In genomic region chr17:2282297-2282873, GRCh38 we compare ENCODE assay signal across 8 cellular contexts. TPM values are rescaled to one million over a fixed set of nuclear protein-coding genes. Genes with fewer than 3 reads are reported as not detected.
DNase-seq lines count a peak whose midpoint lies in the region; ATAC-seq, FAIRE-seq and TF ChIP-seq lines count a peak whose summit lies in the region.

No MANE protein-coding gene starts in this region.

- no peak overlapping the region for H3K23ac ChIP-seq in H9 (ENCODE audit: insufficient read length, low read depth, low read length)

- no peak overlapping the region for H3K18ac ChIP-seq in H9 (ENCODE audit: insufficient read length, low read depth, low read length)

- H4K91ac ChIP-seq in H9 (ENCODE audit: insufficient read length, low read depth, low read length) = no peak overlapping the region

- H3K4me3 ChIP-seq in CD8-positive, alpha-beta memory T cell (ENCODE audit: low read length) = no peak overlapping the region
- no peak overlapping the region for H3K4me3 ChIP-seq in OCI-LY3 (ENCODE audit: low read length)

- DNase-seq in CD8-positive, alpha-beta memory T cell = peak in 2 of 5 donors; percentile 56 to 65
- peak; percentile 37 for DNase-seq in H9
- peak; percentile 53 for DNase-seq in brain pericyte (ENCODE audit: low read depth, low spot score)

- TF ChIP-seq CTCF in H9 (conservative IDR thresholded peaks at IDR 0.05) (peak; percentile 71), OCI-LY3 (IDR thresholded peaks at IDR 0.05; ENCODE audit: low read depth, low read length) (peak; percentile 45)

- H2AFZ ChIP-seq in H9 (ENCODE audit: low read length) = no peak overlapping the region
- H2AFZ ChIP-seq in OCI-LY3 (ENCODE audit: low read depth, low read length) = no peak overlapping the region

- H3K36me3 Mint-ChIP-seq in CD8-positive, alpha-beta memory T cell = peaks cover 14 to 75% (median 39%) of the 10 kb centered on the region in 3 donors
- H3K36me3 Mint-ChIP-seq in H9 (ENCODE audit: insufficient read depth in 1 of 3, low read depth in 3 of 3) = peaks cover 19 to 53% (median 49%) of the 10 kb centered on the region in 3 experiments; a peak in 6 of 7 replicates
- peaks cover 60% of the 10 kb centered on the region for H3K36me3 Mint-ChIP-seq in stimulated activated naive CD8-positive, alpha-beta T cell treated with anti-CD3 and anti-CD28 coated beads, Interleukin-15, Interleukin-2, amounts not matched to agents 100 ng/mL and 50 ng/mL, for 24 hours (ENCODE audit: low read depth)

- H3K4me2 ChIP-seq in H9 (ENCODE audit: insufficient read depth, insufficient read length, low read length) (no peak overlapping the region), OCI-LY3 (ENCODE audit: low read length) (no peak overlapping the region)

- H2BK120ac ChIP-seq in H9 (ENCODE audit: low read depth, low read length, poor library complexity, severe bottlenecking) = no peak overlapping the region

- POLR2A ChIA-PET in CD8-positive, alpha-beta memory T cell (lab: Charles Lee) = no interaction called here

- WGBS in H9 (ENCODE audit: extremely low coverage, insufficient read length, low lambda C conversion rate) = no CpG with 5 or more reads among the region's 7 CpGs

- no peaks in the 10 kb centered on the region for H3K79me2 ChIP-seq in H9 (ENCODE audit: insufficient read depth, low read length)
- H3K79me2 ChIP-seq in OCI-LY3 (ENCODE audit: low read length) = no peaks in the 10 kb centered on the region

- H2BK20ac ChIP-seq in H9 (ENCODE audit: low read depth, low read length, poor library complexity, severe bottlenecking) = no peak overlapping the region

- H3K23me2 ChIP-seq in H9 (ENCODE audit: insufficient read length, low read depth, low read length, poor library complexity, severe bottlenecking) = no peaks in the 10 kb centered on the region

- no peaks in the 10 kb centered on the region for H3K79me1 ChIP-seq in H9 (ENCODE audit: insufficient read depth, low read depth, low read length, poor library complexity, severe bottlenecking)

- H3K4me1 Mint-ChIP-seq in CD8-positive, alpha-beta memory T cell = peaks cover 7 to 14% (median 14%) of the 10 kb centered on the region in 3 donors
- H3K4me1 Mint-ChIP-seq in H9 = no peaks in the 10 kb centered on the region
- peaks cover 18% of the 10 kb centered on the region for H3K4me1 Mint-ChIP-seq in stimulated activated naive CD8-positive, alpha-beta T cell treated with anti-CD3 and anti-CD28 coated beads, Interleukin-15, Interleukin-2, amounts not matched to agents 100 ng/mL and 50 ng/mL, for 24 hours (ENCODE audit: low read depth)

- no peak overlapping the region for H3K4ac ChIP-seq in H9 (ENCODE audit: low read depth, low read length)

- peak overlapping the region in 7 of 8 donors; percentile 11 to 85 (median 57) for H3K27ac Mint-ChIP-seq in CD8-positive, alpha-beta memory T cell
- H3K27ac Mint-ChIP-seq in H9 = no peak overlapping the region
- H3K27ac Mint-ChIP-seq in stimulated activated naive CD8-positive, alpha-beta T cell treated with anti-CD3 and anti-CD28 coated beads, Interleukin-15, Interleukin-2, amounts not matched to agents 100 ng/mL and 50 ng/mL, for 24 hours = peak overlapping the region; percentile 33

- peak overlapping the region in 1 of 7 donors; percentile 24 for H3K4me3 Mint-ChIP-seq in CD8-positive, alpha-beta memory T cell
- no peak overlapping the region for H3K4me3 Mint-ChIP-seq in H9
- H3K4me3 Mint-ChIP-seq in stimulated activated naive CD8-positive, alpha-beta T cell treated with anti-CD3 and anti-CD28 coated beads, Interleukin-15, Interleukin-2, amounts not matched to agents 100 ng/mL and 50 ng/mL, for 24 hours = no peak overlapping the region

- no peak overlapping the region for H3K27ac ChIP-seq in CD8-positive, alpha-beta memory T cell (ENCODE audit: low read depth, low read length)
- H3K27ac ChIP-seq in H9 (ENCODE audit: insufficient read length, low read depth, low read length) (no peak overlapping the region), OCI-LY3 (ENCODE audit: low read length) (no peak overlapping the region)

- no peak overlapping the region for H2AK5ac ChIP-seq in H9 (ENCODE audit: insufficient read length, low read length)

- no peak overlapping the region for H2BK12ac ChIP-seq in H9 (ENCODE audit: insufficient read length, low read depth, low read length)

- FAIRE-seq in islet of Langerhans (lab: Jason Lieb, UNC) = peak; percentile 97

- no peak overlapping the region for H4K8ac ChIP-seq in H9 (replicated peaks; ENCODE audit: insufficient read length, low read depth, low read length)

- H3K27me3 Mint-ChIP-seq in CD8-positive, alpha-beta memory T cell = no peaks in the 10 kb centered on the region
- no peaks in the 10 kb centered on the region for H3K27me3 Mint-ChIP-seq in H9 (ENCODE audit: low read depth)
- no peaks in the 10 kb centered on the region for H3K27me3 Mint-ChIP-seq in stimulated activated naive CD8-positive, alpha-beta T cell treated with anti-CD3 and anti-CD28 coated beads, Interleukin-15, Interleukin-2, amounts not matched to agents 100 ng/mL and 50 ng/mL, for 24 hours

- no peak for ATAC-seq in GM18907 (IDR thresholded peaks at IDR 0.05; ENCODE audit: unreplicated experiment)
- ATAC-seq in GM18858 (IDR thresholded peaks at IDR 0.05; ENCODE audit: unreplicated experiment) = no peak

- no peaks in the 10 kb centered on the region for H3K27me3 ChIP-seq in CD8-positive, alpha-beta memory T cell (ENCODE audit: insufficient read depth, low read length, poor library complexity, severe bottlenecking)
- H3K27me3 ChIP-seq in H9 (ENCODE audit: insufficient read depth, low read length) = no peaks in the 10 kb centered on the region
- no peaks in the 10 kb centered on the region for H3K27me3 ChIP-seq in OCI-LY3 (ENCODE audit: low read depth, low read length)

- peaks cover 7% of the 10 kb centered on the region for H3K4me1 ChIP-seq in CD8-positive, alpha-beta memory T cell (ENCODE audit: insufficient read depth, low read length)
- H3K4me1 ChIP-seq in H9 (ENCODE audit: insufficient read depth, low read length) = no peaks in the 10 kb centered on the region
- no peaks in the 10 kb centered on the region for H3K4me1 ChIP-seq in OCI-LY3 (ENCODE audit: low read length)

- CTCF ChIA-PET in CD8-positive, alpha-beta memory T cell (lab: Charles Lee) = interaction anchor here (0.7 to 6.5 kb wide), 15 partner anchors 13 to 226 kb away, joined by 3 to 121 read pairs (median 4); partner anchors contain the start of gene HIC1

- H3K9me3 Mint-ChIP-seq in CD8-positive, alpha-beta memory T cell = no peaks in the 10 kb centered on the region
- H3K9me3 Mint-ChIP-seq in H9 = no peaks in the 10 kb centered on the region
- no peaks in the 10 kb centered on the region for H3K9me3 Mint-ChIP-seq in stimulated activated naive CD8-positive, alpha-beta T cell treated with anti-CD3 and anti-CD28 coated beads, Interleukin-15, Interleukin-2, amounts not matched to agents 100 ng/mL and 50 ng/mL, for 24 hours

- peaks cover 13% of the 10 kb centered on the region for H3K36me3 ChIP-seq in CD8-positive, alpha-beta memory T cell (ENCODE audit: insufficient read depth, low read length)
- H3K36me3 ChIP-seq in OCI-LY3 (replicated peaks; ENCODE audit: low read depth, low read length) = peaks cover 2% of the 10 kb centered on the region

- H3K9me3 ChIP-seq in CD8-positive, alpha-beta memory T cell (ENCODE audit: low read length) = no peaks in the 10 kb centered on the region
- H3K9me3 ChIP-seq in H9 (ENCODE audit: control insufficient read depth, low read depth, low read length) (no peaks in the 10 kb centered on the region), OCI-LY3 (ENCODE audit: insufficient read depth, low read length) (no peaks in the 10 kb centered on the region)

- H3K9ac ChIP-seq in H9 (ENCODE audit: extremely low read depth, insufficient read length, low read length) (no peak overlapping the region), OCI-LY3 (ENCODE audit: low read length) (no peak overlapping the region)

- no peak overlapping the region for H3K14ac ChIP-seq in H9 (ENCODE audit: insufficient read depth, low read length)

- H2BK5ac ChIP-seq in H9 (ENCODE audit: insufficient read length, low read length) = no peak overlapping the region

- H2BK15ac ChIP-seq in H9 (ENCODE audit: low read depth, low read length) = no peak overlapping the region

- no peak overlapping the region for H3K56ac ChIP-seq in H9 (ENCODE audit: insufficient read length, low read depth, low read length)

- no peak overlapping the region for H3T11ph ChIP-seq in H9 (ENCODE audit: low read length)

- no peaks in the 10 kb centered on the region for H4K20me1 ChIP-seq in H9 (ENCODE audit: control insufficient read depth, insufficient read depth, insufficient read length)
- no peaks in the 10 kb centered on the region for H4K20me1 ChIP-seq in OCI-LY3 (ENCODE audit: insufficient read depth, low read length)

- H4K5ac ChIP-seq in H9 (ENCODE audit: insufficient read length, low read depth, low read length) = no peak overlapping the region

RNA-seq across cellular contexts. Expression of gene SMG6, which starts 21.2 kb away (rescaled TPM):
- total RNA-seq in CD8-positive, alpha-beta memory T cell = 10 to 100 TPM; 53.3 to 54.1 TPM
- 11.2 TPM for polyA plus RNA-seq in CD8-positive, alpha-beta memory T cell
- total RNA-seq in H9 (2021) = 28.6 and 35.6 TPM in 2 replicates

RNA-seq across cellular contexts. Expression of gene SRR, which starts 21.4 kb away (rescaled TPM):
- 10 to 100 TPM; 11.7 to 13.4 TPM for total RNA-seq in CD8-positive, alpha-beta memory T cell
- 5.7 TPM for polyA plus RNA-seq in CD8-positive, alpha-beta memory T cell
- 5.4 and 5.6 TPM in 2 replicates for total RNA-seq in H9 (2021)

RNA-seq across cellular contexts. Expression of gene TSR1, which starts 53.9 kb away (rescaled TPM):
- 10 to 100 TPM; 97.7 to 99.4 TPM for total RNA-seq in CD8-positive, alpha-beta memory T cell
- 22.0 TPM for polyA plus RNA-seq in CD8-positive, alpha-beta memory T cell
- 81.1 and 83.3 TPM in 2 replicates for total RNA-seq in H9 (2021)

RNA-seq across cellular contexts. Expression of gene SGSM2, which starts 54.9 kb away (rescaled TPM):
- total RNA-seq in CD8-positive, alpha-beta memory T cell = 10 to 100 TPM; 39.8 to 43.1 TPM
- polyA plus RNA-seq in CD8-positive, alpha-beta memory T cell = 16.3 TPM
- 41.5 and 45.6 TPM in 2 replicates for total RNA-seq in H9 (2021)

Comparison
In these comparisons a context has a peak if more than half of its experiments do, and no peak if none do; other contexts are left out.
1. H3K27ac Mint-ChIP-seq: peak in CD8-positive, alpha-beta memory T cell (7 of 8) and stimulated activated naive CD8-positive, alpha-beta T cell treated with anti-CD3 and anti-CD28 coated beads, Interleukin-15, Interleukin-2, amounts not matched to agents 100 ng/mL and 50 ng/mL, for 24 hours (single experiment); none in H9 (0 of 3).